1 cellular context compared by ENCODE assay signal in the genomic region with DNA sequence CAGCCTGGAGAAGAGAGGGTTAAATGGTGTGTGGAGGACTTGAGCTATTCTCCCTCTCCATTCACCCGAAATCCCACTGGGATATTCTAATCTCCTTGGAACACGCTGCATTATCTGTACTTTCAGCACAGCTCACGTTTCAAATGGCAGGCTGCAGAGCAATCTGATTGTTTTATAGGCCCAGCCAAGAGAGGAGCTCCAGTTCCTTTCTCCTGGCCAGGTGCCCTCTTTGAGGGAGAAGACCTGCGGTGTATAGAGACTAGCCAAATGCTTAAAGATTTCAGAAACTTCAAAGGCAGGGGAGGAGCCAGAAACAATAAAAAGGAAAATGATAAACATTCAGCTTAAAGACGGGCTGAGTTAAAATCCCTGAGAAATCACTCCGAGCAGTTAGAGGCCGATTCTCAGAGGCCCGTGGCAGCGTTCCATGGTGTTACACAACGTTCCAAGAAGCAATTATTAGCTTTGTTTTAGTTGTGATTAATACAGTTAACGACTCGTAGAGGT.
TF ChIP-seq lines count a peak whose summit lies in the region.

No MANE protein-coding gene starts in this region.

TF ChIP-seq in HEK293, 187 proteins besides CTCF, POLR2A, EP300 and RAD21 (continued from another document and continues in another):
- TF ChIP-seq, protein P1, sequence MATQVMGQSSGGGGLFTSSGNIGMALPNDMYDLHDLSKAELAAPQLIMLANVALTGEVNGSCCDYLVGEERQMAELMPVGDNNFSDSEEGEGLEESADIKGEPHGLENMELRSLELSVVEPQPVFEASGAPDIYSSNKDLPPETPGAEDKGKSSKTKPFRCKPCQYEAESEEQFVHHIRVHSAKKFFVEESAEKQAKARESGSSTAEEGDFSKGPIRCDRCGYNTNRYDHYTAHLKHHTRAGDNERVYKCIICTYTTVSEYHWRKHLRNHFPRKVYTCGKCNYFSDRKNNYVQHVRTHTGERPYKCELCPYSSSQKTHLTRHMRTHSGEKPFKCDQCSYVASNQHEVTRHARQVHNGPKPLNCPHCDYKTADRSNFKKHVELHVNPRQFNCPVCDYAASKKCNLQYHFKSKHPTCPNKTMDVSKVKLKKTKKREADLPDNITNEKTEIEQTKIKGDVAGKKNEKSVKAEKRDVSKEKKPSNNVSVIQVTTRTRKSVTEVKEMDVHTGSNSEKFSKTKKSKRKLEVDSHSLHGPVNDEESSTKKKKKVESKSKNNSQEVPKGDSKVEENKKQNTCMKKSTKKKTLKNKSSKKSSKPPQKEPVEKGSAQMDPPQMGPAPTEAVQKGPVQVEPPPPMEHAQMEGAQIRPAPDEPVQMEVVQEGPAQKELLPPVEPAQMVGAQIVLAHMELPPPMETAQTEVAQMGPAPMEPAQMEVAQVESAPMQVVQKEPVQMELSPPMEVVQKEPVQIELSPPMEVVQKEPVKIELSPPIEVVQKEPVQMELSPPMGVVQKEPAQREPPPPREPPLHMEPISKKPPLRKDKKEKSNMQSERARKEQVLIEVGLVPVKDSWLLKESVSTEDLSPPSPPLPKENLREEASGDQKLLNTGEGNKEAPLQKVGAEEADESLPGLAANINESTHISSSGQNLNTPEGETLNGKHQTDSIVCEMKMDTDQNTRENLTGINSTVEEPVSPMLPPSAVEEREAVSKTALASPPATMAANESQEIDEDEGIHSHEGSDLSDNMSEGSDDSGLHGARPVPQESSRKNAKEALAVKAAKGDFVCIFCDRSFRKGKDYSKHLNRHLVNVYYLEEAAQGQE (tag by site-specific recombination; IDR thresholded peaks at IDR 0.05), result no peak
- TF ChIP-seq ZNF175 (tag by site-specific recombination; IDR thresholded peaks at IDR 0.05), result no peak
- no peak for TF ChIP-seq ZNF311 (tag by site-specific recombination; IDR thresholded peaks at IDR 0.05; ENCODE audit: borderline replicate concordance)
- no peak for TF ChIP-seq ZNF433 (tag by site-specific recombination; IDR thresholded peaks at IDR 0.05; ENCODE audit: low read depth)
- TF ChIP-seq ZNF658 (tag by site-specific recombination; IDR thresholded peaks at IDR 0.05), result no peak
- TF ChIP-seq ZNF16 (tag by site-specific recombination; IDR thresholded peaks at IDR 0.05; ENCODE audit: low read depth), result no peak
- TF ChIP-seq ZNF354C (tag by site-specific recombination; IDR thresholded peaks at IDR 0.05; ENCODE audit: borderline replicate concordance, low read depth), result no peak
- no peak for TF ChIP-seq ZNF157 (tag by site-specific recombination; IDR thresholded peaks at IDR 0.05)
- no peak for TF ChIP-seq ZNF621 (tag by site-specific recombination; IDR thresholded peaks at IDR 0.05)
- TF ChIP-seq ZNF610 (tag by site-specific recombination; IDR thresholded peaks at IDR 0.05; ENCODE audit: borderline replicate concordance), result no peak
- TF ChIP-seq ZNF169 (tag by site-specific recombination; IDR thresholded peaks at IDR 0.05), result no peak
- TF ChIP-seq ZNF664 (tag by site-specific recombination; IDR thresholded peaks at IDR 0.05), result no peak
- TF ChIP-seq ZNF777 (tag by site-specific recombination; IDR thresholded peaks at IDR 0.05; ENCODE audit: borderline replicate concordance), result no peak
- no peak for TF ChIP-seq ZNF10 (tag by site-specific recombination; IDR thresholded peaks at IDR 0.05)
- TF ChIP-seq, protein P2, sequence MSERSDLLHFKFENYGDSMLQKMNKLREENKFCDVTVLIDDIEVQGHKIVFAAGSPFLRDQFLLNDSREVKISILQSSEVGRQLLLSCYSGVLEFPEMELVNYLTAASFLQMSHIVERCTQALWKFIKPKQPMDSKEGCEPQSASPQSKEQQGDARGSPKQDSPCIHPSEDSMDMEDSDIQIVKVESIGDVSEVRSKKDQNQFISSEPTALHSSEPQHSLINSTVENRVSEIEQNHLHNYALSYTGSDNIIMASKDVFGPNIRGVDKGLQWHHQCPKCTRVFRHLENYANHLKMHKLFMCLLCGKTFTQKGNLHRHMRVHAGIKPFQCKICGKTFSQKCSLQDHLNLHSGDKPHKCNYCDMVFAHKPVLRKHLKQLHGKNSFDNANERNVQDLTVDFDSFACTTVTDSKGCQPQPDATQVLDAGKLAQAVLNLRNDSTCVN (tag by site-specific recombination; optimal IDR thresholded peaks at IDR 0.05), result no peak
- TF ChIP-seq, protein P3, sequence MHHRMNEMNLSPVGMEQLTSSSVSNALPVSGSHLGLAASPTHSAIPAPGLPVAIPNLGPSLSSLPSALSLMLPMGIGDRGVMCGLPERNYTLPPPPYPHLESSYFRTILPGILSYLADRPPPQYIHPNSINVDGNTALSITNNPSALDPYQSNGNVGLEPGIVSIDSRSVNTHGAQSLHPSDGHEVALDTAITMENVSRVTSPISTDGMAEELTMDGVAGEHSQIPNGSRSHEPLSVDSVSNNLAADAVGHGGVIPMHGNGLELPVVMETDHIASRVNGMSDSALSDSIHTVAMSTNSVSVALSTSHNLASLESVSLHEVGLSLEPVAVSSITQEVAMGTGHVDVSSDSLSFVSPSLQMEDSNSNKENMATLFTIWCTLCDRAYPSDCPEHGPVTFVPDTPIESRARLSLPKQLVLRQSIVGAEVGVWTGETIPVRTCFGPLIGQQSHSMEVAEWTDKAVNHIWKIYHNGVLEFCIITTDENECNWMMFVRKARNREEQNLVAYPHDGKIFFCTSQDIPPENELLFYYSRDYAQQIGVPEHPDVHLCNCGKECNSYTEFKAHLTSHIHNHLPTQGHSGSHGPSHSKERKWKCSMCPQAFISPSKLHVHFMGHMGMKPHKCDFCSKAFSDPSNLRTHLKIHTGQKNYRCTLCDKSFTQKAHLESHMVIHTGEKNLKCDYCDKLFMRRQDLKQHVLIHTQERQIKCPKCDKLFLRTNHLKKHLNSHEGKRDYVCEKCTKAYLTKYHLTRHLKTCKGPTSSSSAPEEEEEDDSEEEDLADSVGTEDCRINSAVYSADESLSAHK (tag by site-specific recombination; IDR thresholded peaks at IDR 0.05), result peak; percentile 55; the same call in 1 of the 2 replicates
- TF ChIP-seq ZNF266 (tag by site-specific recombination; IDR thresholded peaks at IDR 0.05; ENCODE audit: low read depth), result no peak
- TF ChIP-seq ZNF843 (tag by site-specific recombination; IDR thresholded peaks at IDR 0.05), result peak; percentile 51; the same call in 1 of the 2 replicates
- TF ChIP-seq ZNF23 (tag by site-specific recombination; IDR thresholded peaks at IDR 0.05; ENCODE audit: borderline replicate concordance), result no peak
- TF ChIP-seq ZNF211 (tag by site-specific recombination; IDR thresholded peaks at IDR 0.05; ENCODE audit: low read depth), result no peak
- TF ChIP-seq ZNF654 (tag by site-specific recombination; IDR thresholded peaks at IDR 0.05; ENCODE audit: low read depth), result no peak
- TF ChIP-seq ZSCAN18 (tag by site-specific recombination; IDR thresholded peaks at IDR 0.05), result no peak
- no peak for TF ChIP-seq MZF1 (tag by site-specific recombination; IDR thresholded peaks at IDR 0.05; ENCODE audit: borderline replicate concordance)
- TF ChIP-seq ZNF624 (tag by site-specific recombination; IDR thresholded peaks at IDR 0.05), result no peak
- TF ChIP-seq GFI1B (tag by site-specific recombination; IDR thresholded peaks at IDR 0.05), result peak; percentile 52; the same call in 1 of the 2 replicates
- no peak for TF ChIP-seq HOXA7 (CRISPR knock-in tag; IDR thresholded peaks at IDR 0.05; ENCODE audit: borderline replicate concordance)
- no peak for TF ChIP-seq ZBTB8A (tag by site-specific recombination; IDR thresholded peaks at IDR 0.05)
- peak; percentile 32; the same call in 1 of the 2 replicates for TF ChIP-seq ZBTB17 (tag by site-specific recombination; IDR thresholded peaks at IDR 0.05)
- no peak for TF ChIP-seq ZNF416 (tag by site-specific recombination; IDR thresholded peaks at IDR 0.05)
- peak; percentile 41; the same call in 1 of the 2 replicates for TF ChIP-seq ZNF660 (tag by site-specific recombination; IDR thresholded peaks at IDR 0.05)
- TF ChIP-seq SALL2 (tag by site-specific recombination; IDR thresholded peaks at IDR 0.05; ENCODE audit: borderline replicate concordance), result no peak
- no peak for TF ChIP-seq KLF7 (tag by site-specific recombination; IDR thresholded peaks at IDR 0.05; ENCODE audit: borderline replicate concordance)
- peak; percentile 51; the same call in 1 of the 2 replicates for TF ChIP-seq ZNF394 (tag by site-specific recombination; IDR thresholded peaks at IDR 0.05; ENCODE audit: borderline replicate concordance)
- TF ChIP-seq ZNF514 (tag by site-specific recombination; IDR thresholded peaks at IDR 0.05), result no peak
- no peak for TF ChIP-seq ZNF837 (tag by site-specific recombination; IDR thresholded peaks at IDR 0.05)
- TF ChIP-seq ZNF37A (tag by site-specific recombination; IDR thresholded peaks at IDR 0.05), result no peak
- no peak for TF ChIP-seq ZNF19 (tag by site-specific recombination; IDR thresholded peaks at IDR 0.05; ENCODE audit: low read depth)
- TF ChIP-seq ZNF549 (tag by site-specific recombination; IDR thresholded peaks at IDR 0.05), result no peak
- no peak for TF ChIP-seq ZNF133 (tag by site-specific recombination; IDR thresholded peaks at IDR 0.05)
- peak; percentile 46; the same call in 1 of the 2 replicates for TF ChIP-seq ZNF18 (tag by site-specific recombination; IDR thresholded peaks at IDR 0.05)
- no peak for TF ChIP-seq ZNF544 (tag by site-specific recombination; IDR thresholded peaks at IDR 0.05)
- TF ChIP-seq ZNF747 (tag by site-specific recombination; IDR thresholded peaks at IDR 0.05), result no peak
- TF ChIP-seq MEIS1 (CRISPR knock-in tag; IDR thresholded peaks at IDR 0.05; ENCODE audit: borderline replicate concordance), result no peak
- TF ChIP-seq TCF7L2 (IDR thresholded peaks at IDR 0.05; ENCODE audit: borderline replicate concordance, low read depth, low read length), result peak; percentile 93
- TF ChIP-seq ZNF426 (tag by site-specific recombination; IDR thresholded peaks at IDR 0.05), result no peak
- peak; percentile 33; the same call in 1 of the 2 replicates for TF ChIP-seq ZNF600 (tag by site-specific recombination; IDR thresholded peaks at IDR 0.05)
- no peak for TF ChIP-seq ZNF221 (tag by site-specific recombination; IDR thresholded peaks at IDR 0.05; ENCODE audit: borderline replicate concordance)
- TF ChIP-seq, protein P4, sequence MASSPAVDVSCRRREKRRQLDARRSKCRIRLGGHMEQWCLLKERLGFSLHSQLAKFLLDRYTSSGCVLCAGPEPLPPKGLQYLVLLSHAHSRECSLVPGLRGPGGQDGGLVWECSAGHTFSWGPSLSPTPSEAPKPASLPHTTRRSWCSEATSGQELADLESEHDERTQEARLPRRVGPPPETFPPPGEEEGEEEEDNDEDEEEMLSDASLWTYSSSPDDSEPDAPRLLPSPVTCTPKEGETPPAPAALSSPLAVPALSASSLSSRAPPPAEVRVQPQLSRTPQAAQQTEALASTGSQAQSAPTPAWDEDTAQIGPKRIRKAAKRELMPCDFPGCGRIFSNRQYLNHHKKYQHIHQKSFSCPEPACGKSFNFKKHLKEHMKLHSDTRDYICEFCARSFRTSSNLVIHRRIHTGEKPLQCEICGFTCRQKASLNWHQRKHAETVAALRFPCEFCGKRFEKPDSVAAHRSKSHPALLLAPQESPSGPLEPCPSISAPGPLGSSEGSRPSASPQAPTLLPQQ (tag by site-specific recombination; IDR thresholded peaks at IDR 0.05), result peak; percentile 31; the same call in 1 of the 2 replicates
- no peak for TF ChIP-seq BCL11B (tag by site-specific recombination; IDR thresholded peaks at IDR 0.05; ENCODE audit: low read depth)
- TF ChIP-seq ZNF398 (tag by site-specific recombination; IDR thresholded peaks at IDR 0.05), result no peak
- TF ChIP-seq ZFP69B (tag by site-specific recombination; IDR thresholded peaks at IDR 0.05), result 0 out of 2 replicates have a peak, but pooled peaks have one; percentile 27
- TF ChIP-seq YY1 (tag by site-specific recombination; IDR thresholded peaks at IDR 0.05), result no peak
- TF ChIP-seq, protein P5, sequence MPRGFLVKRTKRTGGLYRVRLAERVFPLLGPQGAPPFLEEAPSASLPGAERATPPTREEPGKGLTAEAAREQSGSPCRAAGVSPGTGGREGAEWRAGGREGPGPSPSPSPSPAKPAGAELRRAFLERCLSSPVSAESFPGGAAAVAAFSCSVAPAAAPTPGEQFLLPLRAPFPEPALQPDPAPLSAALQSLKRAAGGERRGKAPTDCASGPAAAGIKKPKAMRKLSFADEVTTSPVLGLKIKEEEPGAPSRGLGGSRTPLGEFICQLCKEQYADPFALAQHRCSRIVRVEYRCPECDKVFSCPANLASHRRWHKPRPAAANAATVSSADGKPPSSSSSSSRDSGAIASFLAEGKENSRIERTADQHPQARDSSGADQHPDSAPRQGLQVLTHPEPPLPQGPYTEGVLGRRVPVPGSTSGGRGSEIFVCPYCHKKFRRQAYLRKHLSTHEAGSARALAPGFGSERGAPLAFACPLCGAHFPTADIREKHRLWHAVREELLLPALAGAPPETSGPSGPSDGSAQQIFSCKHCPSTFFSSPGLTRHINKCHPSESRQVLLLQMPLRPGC (tag by site-specific recombination; IDR thresholded peaks at IDR 0.05), result peak; percentile 36; the same call in 1 of the 2 replicates
- no peak for TF ChIP-seq ZNF114 (tag by site-specific recombination; IDR thresholded peaks at IDR 0.05)
